Comparison of ENCODE assay signal across 1 cellular context in the genomic region with DNA sequence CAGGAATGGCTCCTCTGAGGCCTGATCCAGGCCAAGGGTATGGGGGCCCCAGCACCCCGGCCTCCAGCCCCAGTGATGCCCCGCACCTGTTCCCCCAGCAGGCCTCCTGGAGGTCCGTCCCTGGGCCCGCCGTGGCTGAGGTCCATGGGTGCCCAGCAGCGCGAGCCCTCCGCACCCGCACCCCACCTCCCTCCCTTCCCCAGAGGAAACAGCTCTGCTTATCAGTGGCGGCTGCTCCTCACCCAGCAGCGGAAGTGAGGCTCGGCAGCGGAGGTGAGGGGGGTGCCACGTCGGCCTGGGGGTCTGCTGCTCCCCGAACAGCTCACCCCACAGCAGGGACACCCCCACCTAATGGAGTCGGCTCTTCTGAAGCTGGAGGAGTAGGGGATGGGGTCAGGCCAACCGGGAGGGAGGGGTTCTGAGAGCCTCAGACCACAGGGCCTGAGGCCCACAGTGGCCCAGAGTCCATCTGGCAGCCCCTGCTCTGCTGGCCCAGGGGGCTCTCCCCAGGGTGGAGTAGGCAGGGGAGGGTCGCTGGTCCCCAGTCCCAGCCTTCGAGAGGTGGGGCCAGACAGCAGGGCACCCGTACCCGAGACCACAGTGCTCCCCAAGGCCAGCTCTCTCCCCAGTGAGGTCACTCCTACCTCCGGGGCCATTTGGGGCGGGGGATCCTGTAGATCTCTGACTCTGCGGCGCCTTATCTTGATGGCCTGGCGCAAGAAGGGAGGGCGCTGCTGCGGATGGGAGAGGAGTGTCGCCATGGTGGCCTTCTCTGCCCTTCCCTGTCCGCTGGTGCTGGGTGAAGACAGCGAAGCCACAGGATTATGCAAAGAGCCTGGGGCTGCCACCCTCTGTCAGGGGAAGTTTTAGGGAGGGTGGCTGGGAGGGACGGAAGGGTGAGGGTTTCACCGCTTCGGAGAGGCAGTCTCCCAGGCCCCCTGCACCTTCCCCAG.
TF ChIP-seq lines count a peak whose summit lies in the region.

TSS of gene UNC13D (minus strand) at position 828 of the 953 bp plus-strand sequence. CDS start at position 761, 67 bp downstream.

TF ChIP-seq in HepG2, 621 proteins besides CTCF, POLR2A, EP300 and RAD21 (continued from another document and continues in another):
- TF ChIP-seq TERF1 (CRISPR knock-in tag; IDR thresholded peaks at IDR 0.05) (no peak), CAMTA2 (CRISPR knock-in tag; IDR thresholded peaks at IDR 0.05; ENCODE audit: borderline replicate concordance) (peak; percentile 17; the same call in 1 of the 2 replicates), ZNF343 (CRISPR knock-in tag; IDR thresholded peaks at IDR 0.05) (peak; percentile 69; the same call in 1 of the 2 replicates), CEBPG (CRISPR knock-in tag; IDR thresholded peaks at IDR 0.05) (peak; percentile 28; the same call in 1 of the 2 replicates), SP2 (CRISPR knock-in tag; IDR thresholded peaks at IDR 0.05) (peak; percentile 41), ESRRA (CRISPR knock-in tag; IDR thresholded peaks at IDR 0.05; ENCODE audit: low read depth) (no peak), ZNF382 (CRISPR knock-in tag; IDR thresholded peaks at IDR 0.05; ENCODE audit: borderline replicate concordance) (no peak), BORCS8-MEF2B (CRISPR knock-in tag; IDR thresholded peaks at IDR 0.05) (peak; percentile 34; the same call in 1 of the 2 replicates), NFATC3 (CRISPR knock-in tag; IDR thresholded peaks at IDR 0.05) (peak; percentile 24; the same call in 1 of the 2 replicates), NFKBIZ (CRISPR knock-in tag; IDR thresholded peaks at IDR 0.05) (no peak), PHF21A (CRISPR knock-in tag; IDR thresholded peaks at IDR 0.05) (peak; percentile 42; the same call in 1 of the 2 replicates), SRSF4 (IDR thresholded peaks at IDR 0.05; ENCODE audit: low read depth, low read length, poor library complexity, severe bottlenecking) (no peak), ZNF879 (CRISPR knock-in tag; IDR thresholded peaks at IDR 0.05) (no peak), ZNF362 (CRISPR knock-in tag; IDR thresholded peaks at IDR 0.05; ENCODE audit: borderline replicate concordance) (no peak), ZFX (CRISPR knock-in tag; IDR thresholded peaks at IDR 0.05; ENCODE audit: low read depth) (peak; percentile 73; the same call in 1 of the 2 replicates), DDIT3 (CRISPR knock-in tag; IDR thresholded peaks at IDR 0.05) (no peak), RBAK (CRISPR knock-in tag; IDR thresholded peaks at IDR 0.05) (no peak), HBP1 (CRISPR knock-in tag; IDR thresholded peaks at IDR 0.05; ENCODE audit: low read depth) (no peak), LBX2 (CRISPR knock-in tag; IDR thresholded peaks at IDR 0.05; ENCODE audit: borderline replicate concordance) (no peak), DMAP1 (CRISPR knock-in tag; IDR thresholded peaks at IDR 0.05) (peak; percentile 53; the same call in 1 of the 2 replicates), CREM (IDR thresholded peaks at IDR 0.05) (0 out of 2 replicates have a peak, but pooled peaks have one; percentile 24), CREM (CRISPR knock-in tag; IDR thresholded peaks at IDR 0.05) (no peak), HNRNPUL1 (IDR thresholded peaks at IDR 0.05; ENCODE audit: low read depth, low read length) (no peak), MBD4 (IDR thresholded peaks at IDR 0.05; ENCODE audit: borderline replicate concordance, low read length) (no peak), NCOR1 (IDR thresholded peaks at IDR 0.05; ENCODE audit: borderline replicate concordance, low read length) (no peak), ZNF292 (CRISPR knock-in tag; IDR thresholded peaks at IDR 0.05; ENCODE audit: borderline replicate concordance, low read depth) (no peak), IRF2 (CRISPR knock-in tag; IDR thresholded peaks at IDR 0.05) (0 out of 2 replicates have a peak, but pooled peaks have one; percentile 24), ZKSCAN8 (CRISPR knock-in tag; IDR thresholded peaks at IDR 0.05; ENCODE audit: borderline replicate concordance) (peak; percentile 49; the same call in 1 of the 2 replicates), ZNF337 (CRISPR knock-in tag; IDR thresholded peaks at IDR 0.05; ENCODE audit: borderline replicate concordance, low read depth) (peak; percentile 78; the same call in 1 of the 2 replicates), ARID2 (CRISPR knock-in tag; IDR thresholded peaks at IDR 0.05; ENCODE audit: borderline replicate concordance) (no peak), ZNF446 (CRISPR knock-in tag; IDR thresholded peaks at IDR 0.05) (0 out of 2 replicates have a peak, but pooled peaks have one; percentile 34), HNRNPLL (IDR thresholded peaks at IDR 0.05; ENCODE audit: low read depth, low read length, poor library complexity, severe bottlenecking) (peak; percentile 57), ATF2 (CRISPR knock-in tag; IDR thresholded peaks at IDR 0.05) (peak; percentile 49), SIN3B (IDR thresholded peaks at IDR 0.05; ENCODE audit: low read length) (no peak), GABPB1 (CRISPR knock-in tag; IDR thresholded peaks at IDR 0.05) (peak; percentile 85), KAT8 (CRISPR knock-in tag; IDR thresholded peaks at IDR 0.05) (peak; percentile 28; the same call in 1 of the 2 replicates), ZNF619 (CRISPR knock-in tag; IDR thresholded peaks at IDR 0.05) (no peak; the same call in 1 of the 2 replicates), ZNF781 (CRISPR knock-in tag; IDR thresholded peaks at IDR 0.05; ENCODE audit: borderline replicate concordance, not compliant biosample characterization) (no peak), HMGXB4 (CRISPR knock-in tag; IDR thresholded peaks at IDR 0.05; ENCODE audit: borderline replicate concordance in 1 of 2, low read depth in 1 of 2) (peak in 1 of 2 experiments; percentile 44; a peak in 1 of 4 replicates), NFKB2 (CRISPR knock-in tag; IDR thresholded peaks at IDR 0.05; ENCODE audit: borderline replicate concordance) (peak; percentile 66; the same call in 1 of the 2 replicates)
- TF ChIP-seq, protein P1, sequence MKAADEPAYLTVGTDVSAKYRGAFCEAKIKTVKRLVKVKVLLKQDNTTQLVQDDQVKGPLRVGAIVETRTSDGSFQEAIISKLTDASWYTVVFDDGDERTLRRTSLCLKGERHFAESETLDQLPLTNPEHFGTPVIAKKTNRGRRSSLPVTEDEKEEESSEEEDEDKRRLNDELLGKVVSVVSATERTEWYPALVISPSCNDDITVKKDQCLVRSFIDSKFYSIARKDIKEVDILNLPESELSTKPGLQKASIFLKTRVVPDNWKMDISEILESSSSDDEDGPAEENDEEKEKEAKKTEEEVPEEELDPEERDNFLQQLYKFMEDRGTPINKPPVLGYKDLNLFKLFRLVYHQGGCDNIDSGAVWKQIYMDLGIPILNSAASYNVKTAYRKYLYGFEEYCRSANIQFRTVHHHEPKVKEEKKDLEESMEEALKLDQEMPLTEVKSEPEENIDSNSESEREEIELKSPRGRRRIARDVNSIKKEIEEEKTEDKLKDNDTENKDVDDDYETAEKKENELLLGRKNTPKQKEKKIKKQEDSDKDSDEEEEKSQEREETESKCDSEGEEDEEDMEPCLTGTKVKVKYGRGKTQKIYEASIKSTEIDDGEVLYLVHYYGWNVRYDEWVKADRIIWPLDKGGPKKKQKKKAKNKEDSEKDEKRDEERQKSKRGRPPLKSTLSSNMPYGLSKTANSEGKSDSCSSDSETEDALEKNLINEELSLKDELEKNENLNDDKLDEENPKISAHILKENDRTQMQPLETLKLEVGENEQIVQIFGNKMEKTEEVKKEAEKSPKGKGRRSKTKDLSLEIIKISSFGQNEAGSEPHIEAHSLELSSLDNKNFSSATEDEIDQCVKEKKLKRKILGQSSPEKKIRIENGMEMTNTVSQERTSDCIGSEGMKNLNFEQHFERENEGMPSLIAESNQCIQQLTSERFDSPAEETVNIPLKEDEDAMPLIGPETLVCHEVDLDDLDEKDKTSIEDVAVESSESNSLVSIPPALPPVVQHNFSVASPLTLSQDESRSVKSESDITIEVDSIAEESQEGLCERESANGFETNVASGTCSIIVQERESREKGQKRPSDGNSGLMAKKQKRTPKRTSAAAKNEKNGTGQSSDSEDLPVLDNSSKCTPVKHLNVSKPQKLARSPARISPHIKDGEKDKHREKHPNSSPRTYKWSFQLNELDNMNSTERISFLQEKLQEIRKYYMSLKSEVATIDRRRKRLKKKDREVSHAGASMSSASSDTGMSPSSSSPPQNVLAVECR (CRISPR knock-in tag; IDR thresholded peaks at IDR 0.05; ENCODE audit: borderline replicate concordance) = peak; percentile 26; the same call in 1 of the 2 replicates
- TF ChIP-seq, protein P2, sequence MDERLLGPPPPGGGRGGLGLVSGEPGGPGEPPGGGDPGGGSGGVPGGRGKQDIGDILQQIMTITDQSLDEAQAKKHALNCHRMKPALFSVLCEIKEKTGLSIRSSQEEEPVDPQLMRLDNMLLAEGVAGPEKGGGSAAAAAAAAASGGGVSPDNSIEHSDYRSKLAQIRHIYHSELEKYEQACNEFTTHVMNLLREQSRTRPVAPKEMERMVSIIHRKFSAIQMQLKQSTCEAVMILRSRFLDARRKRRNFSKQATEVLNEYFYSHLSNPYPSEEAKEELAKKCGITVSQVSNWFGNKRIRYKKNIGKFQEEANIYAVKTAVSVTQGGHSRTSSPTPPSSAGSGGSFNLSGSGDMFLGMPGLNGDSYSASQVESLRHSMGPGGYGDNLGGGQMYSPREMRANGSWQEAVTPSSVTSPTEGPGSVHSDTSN (CRISPR knock-in tag; IDR thresholded peaks at IDR 0.05) = 0 out of 2 replicates have a peak, but pooled peaks have one; percentile 10
